In the genomic region with DNA sequence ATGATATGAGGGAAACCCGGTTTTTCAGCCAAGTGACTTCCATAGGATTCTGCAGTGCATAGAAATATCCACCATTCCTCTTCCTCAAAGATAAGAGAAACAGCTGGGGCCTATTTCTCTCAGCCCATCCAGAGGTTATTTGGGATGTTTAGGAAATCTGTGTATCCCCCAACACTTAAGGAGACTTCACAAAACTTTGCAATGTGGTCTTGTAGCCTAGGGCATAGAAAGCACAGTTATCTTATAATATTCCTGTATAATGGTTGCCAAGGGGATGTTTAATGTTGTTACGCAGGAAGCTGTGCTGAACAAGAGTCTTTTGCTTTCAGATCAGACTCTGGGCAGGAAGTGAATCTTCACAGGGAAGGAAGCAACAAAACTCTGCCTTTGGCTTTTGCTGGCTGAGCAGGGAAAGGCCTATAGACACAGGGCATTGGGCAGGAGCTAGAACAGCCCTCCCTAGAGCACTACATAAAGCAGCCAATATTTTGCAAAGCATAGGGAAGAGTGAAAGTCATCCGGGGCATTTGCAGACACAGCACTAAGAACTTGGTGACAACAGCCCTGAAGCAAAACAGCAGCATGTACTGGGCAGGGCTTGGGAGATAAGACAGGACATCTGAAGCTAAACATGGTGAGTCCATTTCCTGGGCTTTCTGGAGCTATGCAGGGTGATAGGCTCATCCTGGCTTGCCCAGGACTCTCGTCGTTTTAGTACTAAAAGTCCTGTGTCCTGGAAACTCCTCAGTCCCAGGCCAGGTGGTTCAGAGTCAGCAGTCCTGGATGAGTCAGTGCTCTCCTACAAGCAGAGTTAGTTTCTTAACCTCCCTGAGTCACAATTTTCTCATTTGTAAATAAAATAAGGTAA, we compare ENCODE assay signal across 8 cellular contexts. TPM values are rescaled to one million over a fixed set of nuclear protein-coding genes. Genes with fewer than 3 reads are reported as not detected.
DNase-seq lines count a peak whose midpoint lies in the region; ATAC-seq and TF ChIP-seq lines count a peak whose summit lies in the region.

No MANE protein-coding gene starts in this region.

- H3K36me3 ChIP-seq in PC-9 (ENCODE audit: low read depth) (peaks cover 5% of the 10 kb centered on the region), right lobe of liver (no peaks in the 10 kb centered on the region), upper lobe of left lung (peaks cover 0 to 16% (median 2%) of the 10 kb centered on the region in 4 donors)

- peak overlapping the region; percentile 77 for H3K4me3 Mint-ChIP-seq in MCF 10A (ENCODE audit: unreplicated experiment)

- peaks cover 9% of the 10 kb centered on the region; the same call in 1 of the 2 replicates for H3K9me3 ChIP-seq in PC-9 (ENCODE audit: insufficient read depth, low read depth)
- no peaks in the 10 kb centered on the region for H3K9me3 ChIP-seq in right lobe of liver
- no peaks in the 10 kb centered on the region for H3K9me3 ChIP-seq in upper lobe of left lung

- H3K9me3 Mint-ChIP-seq in MCF 10A (ENCODE audit: unreplicated experiment) = peaks cover 6% of the 10 kb centered on the region

- TF ChIP-seq EP300 in upper lobe of left lung (IDR thresholded peaks at IDR 0.05) = peak in 2 of 4 donors; percentile 15 to 16

- TF ChIP-seq POLR2A in right lobe of liver (IDR thresholded peaks at IDR 0.05) = no peak
- TF ChIP-seq POLR2A in upper lobe of left lung (IDR thresholded peaks at IDR 0.05) = no peak

- intact Hi-C loops in PC-9 (cut with micrococcal nuclease; ENCODE audit: unreplicated experiment) = loop anchor here (2.0 to 10.0 kb wide), 5 partner anchors 26 to 539 kb away; partner anchors contain the start of gene CMTM3
- intact Hi-C loops in MCF 10A (cut with micrococcal nuclease) = loop anchor here (1.0 to 10.0 kb wide), 5 partner anchors 10 to 336 kb away; partner anchors contain the start of genes CKLF and TK2
- intact Hi-C loops in right lobe of liver (cut with DNase I) = loop anchor here (5.0 to 10.0 kb wide), 4 partner anchors 74 to 466 kb away; no protein-coding TSS in a partner anchor

- peak overlapping the region; percentile 63; the same call in 1 of the 2 replicates for H2AFZ ChIP-seq in PC-9

- peaks cover 31% of the 10 kb centered on the region for H3F3A ChIP-seq in PC-9 (ENCODE audit: insufficient read depth, low read depth)

- H3K4me1 ChIP-seq in PC-9 (replicated peaks; ENCODE audit: insufficient read depth) (peaks cover 36% of the 10 kb centered on the region), right lobe of liver (peaks cover 0 to 7% (median 3%) of the 10 kb centered on the region in 4 donors), upper lobe of left lung (peaks cover 18 to 28% (median 26%) of the 10 kb centered on the region in 4 donors)

- H3K27ac ChIP-seq in PC-9 = peak overlapping the region; percentile 98
- peak overlapping the region; percentile 11 to 37 (median 16) for H3K27ac ChIP-seq in right lobe of liver
- H3K27ac ChIP-seq in upper lobe of left lung = peak overlapping the region; percentile 57 to 77 (median 66)

- CTCF ChIA-PET in PC-9 (lab: Charles Lee) (interaction anchor here (0.6 to 1.1 kb wide), 3 partner anchors 78 to 465 kb away, joined by 3 to 5 read pairs (median 4); no protein-coding TSS in a partner anchor), MCF 10A (lab: Yijun Ruan, JAX) (interaction anchor here (0.6 to 8.9 kb wide), 19 partner anchors 24 to 1064 kb away, joined by 3 to 189 read pairs (median 3); no protein-coding TSS in a partner anchor)

- DNase-seq in NCI-H2029 (lab: John Stamatoyannopoulos, UW) (peak; percentile 18), NCI-H2029 treated with DMSO at 0.1 percent for 48 hours (lab: John Stamatoyannopoulos, UW) (no peak), PC-9 (peak; percentile 42 to 87), MCF 10A (ENCODE audit: unreplicated experiment) (peak; percentile 87), right lobe of liver (no peak), upper lobe of left lung (no peak), NCI-H1105 (lab: John Stamatoyannopoulos, UW) (no peak)

- TF ChIP-seq CTCF in PC-9 (conservative IDR thresholded peaks at IDR 0.05) (no peak), MCF 10A (IDR thresholded peaks at IDR 0.05; ENCODE audit: unreplicated experiment) (no peak), right lobe of liver (IDR thresholded peaks at IDR 0.05) (no peak), upper lobe of left lung (IDR thresholded peaks at IDR 0.05) (no peak)

- H3K36me3 Mint-ChIP-seq in MCF 10A (ENCODE audit: insufficient read depth, unreplicated experiment) = peaks cover 10% of the 10 kb centered on the region

- peak overlapping the region; percentile 97 for H3K27ac Mint-ChIP-seq in MCF 10A (ENCODE audit: low read depth, unreplicated experiment)

- peaks cover 24% of the 10 kb centered on the region for H3K4me1 Mint-ChIP-seq in MCF 10A (ENCODE audit: insufficient read depth, unreplicated experiment)

- TSS peak; percentile 44 for BruUV-seq in PC-9 (replicated peaks; lab: Mats Ljungman, UMichigan)
- BruUV-seq in MCF 10A (replicated peaks; lab: Mats Ljungman, UMichigan) = TSS peak; percentile 28

- H3K4me2 ChIP-seq in PC-9 = peak overlapping the region; percentile 87

- no peaks in the 10 kb centered on the region for H3K9me2 ChIP-seq in PC-9 (ENCODE audit: insufficient read depth)

- ATAC-seq in right lobe of liver = peak; percentile 59 to 74 (median 62)
- ATAC-seq in upper lobe of left lung (ENCODE audit: low FRiP score in 2 of 2) = peak; percentile 37 to 52
- no peak for ATAC-seq in HG03196 (IDR thresholded peaks at IDR 0.05; ENCODE audit: unreplicated experiment)

- H3K27me3 ChIP-seq in PC-9 (ENCODE audit: insufficient read depth, low read depth) (no peaks in the 10 kb centered on the region), right lobe of liver (no peaks in the 10 kb centered on the region), upper lobe of left lung (no peaks in the 10 kb centered on the region)

- 41% methylated on average over 3 of the region's 5 CpGs for WGBS in right lobe of liver (ENCODE audit: insufficient coverage, low coverage, low lambda C conversion rate, missing lambda C conversion rate)
- WGBS in upper lobe of left lung, 2 donors = 44 to 45% methylated on average over 5 of the region's 5 CpGs

- no peaks in the 10 kb centered on the region for H3K79me2 ChIP-seq in PC-9 (ENCODE audit: low read depth)

- no peaks in the 10 kb centered on the region for H4K20me1 ChIP-seq in PC-9 (ENCODE audit: insufficient read depth)

- H3K27me3 Mint-ChIP-seq in MCF 10A (ENCODE audit: insufficient read depth, unreplicated experiment) = no peaks in the 10 kb centered on the region

- H3K4me3 ChIP-seq in PC-9 (peak overlapping the region; percentile 50), right lobe of liver (no peak overlapping the region), upper lobe of left lung (peak overlapping the region in 2 of 4 donors; percentile 21 to 26)

- POLR2A ChIA-PET in PC-9 (lab: Charles Lee; ENCODE audit: unreplicated experiment) (interaction anchor here (0.6 to 0.7 kb wide), 3 partner anchors 100 to 173 kb away, joined by 3 to 4 read pairs (median 3); no protein-coding TSS in a partner anchor), MCF 10A (lab: Yijun Ruan, JAX) (interaction anchor here (0.8 to 5.3 kb wide), 26 partner anchors 12 to 465 kb away, joined by 3 to 65 read pairs (median 4); partner anchors contain the start of genes BEAN1, CKLF and TK2)

RNA-seq across cellular contexts. Expression of gene BEAN1, which starts 18.7 kb away (rescaled TPM):
- total RNA-seq in PC-9 (2021) (0.37 and 0.48 TPM in 2 replicates), MCF 10A (2022) (1.1 and 2.7 TPM in 2 replicates), right lobe of liver (under 1 TPM in 3 of 6 experiments, not detected in 3; 0.09 to 0.26 (median 0.10) TPM), upper lobe of left lung (1 to 10 TPM in 1 of 6 donors, under 1 TPM in 3, not detected in 2; 0.22 to 1.0 (median 0.35) TPM)

RNA-seq across cellular contexts. Expression of gene CDH5, which starts 41.9 kb away (rescaled TPM):
- total RNA-seq in PC-9 (2021) = 2.4 and 3.6 TPM in 2 replicates
- total RNA-seq in MCF 10A (2022) = not detected in 2 replicates
- 10 to 100 TPM in 5 of 6 experiments, 1 to 10 TPM in 1; 9.0 to 25.7 (median 15.4) TPM for total RNA-seq in right lobe of liver
- total RNA-seq in upper lobe of left lung = 100 to 1,000 TPM in 3 of 6 donors, 10 to 100 TPM in 3; 54.5 to 146 (median 89.8) TPM

Comparison
In these comparisons a context has a peak if more than half of its experiments do, and no peak if none do; other contexts are left out.
1. DNase-seq: peak in NCI-H2029 (single experiment), PC-9 (2 of 2) and MCF 10A (single experiment); none in NCI-H2029 treated with DMSO at 0.1 percent for 48 hours (single experiment), right lobe of liver (0 of 3), upper lobe of left lung (0 of 2) and NCI-H1105 (single experiment).
2. H3K27ac ChIP-seq: peak in every context shown above with its lines; median percentile 98 in PC-9; 66 in upper lobe of left lung; 16 in right lobe of liver.